In the genomic region with DNA sequence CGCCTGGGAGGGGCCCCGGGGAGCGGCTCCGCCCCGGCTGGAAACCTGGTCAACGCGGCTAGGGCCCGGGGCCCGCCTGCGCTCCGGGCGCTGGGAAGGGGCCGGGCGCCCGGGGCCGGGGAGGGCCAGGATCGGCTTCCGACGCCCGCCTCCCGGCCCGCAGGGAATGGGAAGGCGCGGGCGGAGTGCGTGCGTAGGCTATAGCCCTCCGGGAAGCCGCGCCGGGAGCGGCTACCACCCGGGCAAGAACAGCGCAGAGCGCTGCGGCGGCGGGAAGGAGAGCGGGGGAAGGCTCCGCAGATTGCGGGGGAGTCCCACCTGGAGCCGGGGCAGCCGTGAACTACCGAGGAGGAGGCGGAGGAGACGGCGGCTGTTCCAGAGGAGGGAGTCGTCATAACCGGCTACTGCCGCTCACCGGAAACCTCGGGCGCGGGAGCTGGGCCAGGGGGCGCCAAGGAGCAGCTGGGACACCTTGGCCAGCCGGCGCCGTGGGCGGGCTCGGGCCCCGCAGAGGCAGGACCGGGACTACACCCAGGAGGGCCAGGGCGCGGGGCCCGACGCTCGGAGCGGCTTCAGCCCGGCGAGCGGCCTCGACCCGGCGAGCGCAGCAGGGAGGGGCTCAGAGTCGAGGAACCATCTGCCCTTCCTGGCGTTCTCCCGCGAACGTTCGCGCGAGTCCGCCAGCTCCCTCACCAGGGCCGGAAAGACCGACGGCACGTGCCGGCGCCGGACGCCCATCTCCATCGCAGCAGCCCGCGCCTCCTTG, we compare ENCODE assay signal across 8 cellular contexts. TPM values are rescaled to one million over a fixed set of nuclear protein-coding genes. Genes with fewer than 3 reads are reported as not detected.
DNase-seq lines count a peak whose midpoint lies in the region; ATAC-seq and TF ChIP-seq lines count a peak whose summit lies in the region.

A gene (minus strand): TSS at position 429 of the 766 bp plus-strand sequence. CDS start 3,838 bp downstream, outside the sequence.

- peak; percentile 83 for ATAC-seq in HG03064 (IDR thresholded peaks at IDR 0.05; ENCODE audit: low read depth, unreplicated experiment)
- peak; percentile 91 for ATAC-seq in left colon

- peak; percentile 87 for DNase-seq in AG08395 (ENCODE audit: low spot score)
- DNase-seq in NCI-H446 treated with DMSO at 0.1 percent for 48 hours (lab: John Stamatoyannopoulos, UW): peak; percentile 36
- DNase-seq in activated CD4-positive, alpha-beta T cell treated with anti-CD3 and anti-CD28 coated beads for 4 hours: peak; percentile 76 to 78
- DNase-seq in left colon: peak; percentile 90 to 95
- peak; percentile 65 for DNase-seq in stimulated activated CD4-positive, alpha-beta T cell treated with anti-CD3 and anti-CD28 coated beads, Interleukin-2, amount 100 ng/mL, for 4 hours (ENCODE audit: low read depth)

- intact Hi-C loops in left colon (cut with DNase I, micrococcal nuclease): no loop called here

- peak; percentile 53 for TF ChIP-seq POLR2A in GM18526 (IDR thresholded peaks at IDR 0.05; ENCODE audit: extremely low read depth, insufficient read length)

- H3K27ac ChIP-seq in cingulate gyrus (ENCODE audit: low read depth, low read length): peak within 1 kb of the TSS; percentile 66

RNA-seq across cellular contexts. Expression of the gene that starts here (rescaled TPM):
- total RNA-seq in left colon: 10 to 100 TPM; 14.2 to 18.6 TPM

Comparison
In these comparisons a context has a peak if more than half of its experiments do, and no peak if none do; other contexts are left out.
1. Peak in every context shown above with its lines: DNase-seq, ATAC-seq and H3K27ac ChIP-seq.
2. DNase-seq: peak in every context shown above with its lines; median percentile 92 in left colon; 87 in AG08395; 77 in activated CD4-positive, alpha-beta T cell treated with anti-CD3 and anti-CD28 coated beads for 4 hours; 65 in stimulated activated CD4-positive, alpha-beta T cell treated with anti-CD3 and anti-CD28 coated beads, Interleukin-2, amount 100 ng/mL, for 4 hours; 36 in NCI-H446 treated with DMSO at 0.1 percent for 48 hours.